11 cellular contexts compared by ENCODE assay signal in the genomic region with DNA sequence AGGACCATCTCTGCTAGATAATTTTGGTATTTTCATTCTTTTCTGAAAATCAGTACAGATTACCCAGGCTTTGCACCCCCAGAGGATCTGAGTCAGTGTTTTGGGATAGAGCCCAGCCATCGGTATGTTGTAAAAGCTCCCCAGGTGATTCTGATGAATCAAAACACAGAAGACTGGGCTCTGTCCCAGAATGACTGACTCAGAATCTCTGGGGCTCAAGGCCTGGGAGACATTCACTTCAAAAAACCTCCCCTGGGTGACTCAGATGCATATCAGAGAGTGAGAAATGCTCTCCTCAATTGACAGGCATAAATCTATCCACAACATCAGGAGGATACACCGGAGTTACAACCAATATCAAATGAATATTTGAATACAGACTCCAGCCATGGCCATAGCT.
DNase-seq lines count a peak whose midpoint lies in the region; ATAC-seq lines count a peak whose summit lies in the region.
"Had no signal": no experiment of that assay in that cellular context is flagged by ENCODE, and none has a peak within 500 bp of the region (broad histone marks: within the 10 kb centered on the region; RNA-seq: fewer than 3 reads in every experiment).

No MANE protein-coding gene starts in this region.

- no peak overlapping the region for H3K4me3 ChIP-seq in skeletal muscle cell (ENCODE audit: low read depth, low read length)
- H3K4me3 ChIP-seq: heart right ventricle had no signal

- DNase-seq in GM04503 (ENCODE audit: low read depth) (peak; percentile 90), RKO (ENCODE audit: low spot score) (peak; percentile 98), fibroblast of peridontal ligament (ENCODE audit: extremely low read depth) (peak; percentile 98), skeletal muscle cell (ENCODE audit: low read depth) (peak; percentile 95), SHP77 (lab: John Stamatoyannopoulos, UW) (no peak), NCI-H774 (lab: John Stamatoyannopoulos, UW) (no peak)
- DNase-seq: activated naive CD4-positive, alpha-beta T cell; heart right ventricle; NCI-H1417 had no signal

- ATAC-seq in HG02678 (IDR thresholded peaks at IDR 0.05; ENCODE audit: unreplicated experiment): no peak
- ATAC-seq: stimulated activated memory B cell treated with anti-CD40 and anti-IgM and Interleukin-4, amounts not matched to agents 10 μg/mL and 1 μg/mL and 100 μg/mL, for 72 hours had no signal

Comparison
In these comparisons a context has a peak if more than half of its experiments do, and no peak if none do; other contexts are left out.
1. DNase-seq: peak in GM04503 (single experiment), RKO (single experiment), fibroblast of peridontal ligament (single experiment) and skeletal muscle cell (single experiment); none in SHP77 (0 of 2) and NCI-H774 (single experiment).